ENCODE assay signal across 8 cellular contexts in genomic region chr3:177197041-177197933, GRCh38. TPM values are rescaled to one million over a fixed set of nuclear protein-coding genes. Genes with fewer than 3 reads are reported as not detected.
DNase-seq lines count a peak whose midpoint lies in the region; ATAC-seq and TF ChIP-seq lines count a peak whose summit lies in the region.

Gene TBL1XR1, minus strand, starts transcription at chr3:177197482. Its CDS starts 132,505 bp downstream, at chr3:177064977.

- TF ChIP-seq POLR2A in IMR-90 (IDR thresholded peaks at IDR 0.05; ENCODE audit: low read depth, low read length), result 0 out of 2 replicates have a peak, but pooled peaks have one; percentile 20

- peak within 1 kb of the TSS; percentile 93 for H3K14ac ChIP-seq in IMR-90 (replicated peaks; ENCODE audit: low read depth, low read length)

- no peak for TF ChIP-seq CTCF in IMR-90 (conservative IDR thresholded peaks at IDR 0.05; ENCODE audit: low read depth, low read length)
- TF ChIP-seq CTCF in OCI-LY7 (conservative IDR thresholded peaks at IDR 0.05; ENCODE audit: low read length), result no peak
- no peak for TF ChIP-seq CTCF in epithelial cell of esophagus (IDR thresholded peaks at IDR 0.05; ENCODE audit: insufficient read depth, low read depth, low read length, missing control alignments)

- peak within 1 kb of the TSS; percentile 99 for H3K4me2 ChIP-seq in IMR-90 (ENCODE audit: low read depth, low read length)
- peak within 1 kb of the TSS; percentile 96 for H3K4me2 ChIP-seq in OCI-LY7 (ENCODE audit: low read length)

- peaks cover 44% of the 10 kb centered on the region for H3K79me2 ChIP-seq in OCI-LY7 (ENCODE audit: insufficient read depth, low read depth, low read length)

- in situ Hi-C loops in IMR-90 (cut with MboI; ENCODE audit: low sequenced_read_pairs), result loop anchor here (5.0 kb wide), 2 partner anchors 165 to 270 kb away; no protein-coding TSS in a partner anchor

- H3K36me3 ChIP-seq in IMR-90 (ENCODE audit: control insufficient read depth, insufficient read depth, low read length) (no peaks in the 10 kb centered on the region), OCI-LY7 (ENCODE audit: insufficient read depth, low read length) (peaks cover 35% of the 10 kb centered on the region)

- peak within 1 kb of the TSS; percentile 99 for H4K5ac ChIP-seq in IMR-90 (ENCODE audit: low read depth, low read length)

- WGBS in IMR-90 (ENCODE audit: extremely low coverage in 2 of 2, insufficient read length in 1 of 2), 2 experiments, result 1% methylated on average over 23 of the region's 119 CpGs; no CpG with 5 or more reads in 1 of the 2 experiments

- no TSS peak for BruUV-seq in IMR-90 (replicated peaks; lab: Mats Ljungman, UMichigan)
- BruUV-seq in OCI-LY7 (replicated peaks; lab: Mats Ljungman, UMichigan), result no TSS peak

- H2BK20ac ChIP-seq in IMR-90 (ENCODE audit: low read depth, low read length), result peak within 1 kb of the TSS; percentile 75

- H3K79me1 ChIP-seq in IMR-90 (ENCODE audit: low read depth in 1 of 2, low read length in 2 of 2), result peaks cover 3 to 13% of the 10 kb centered on the region in 2 experiments; a peak in 2 of 4 replicates

- H3K4me3 ChIP-seq in IMR-90 (ENCODE audit: insufficient read depth, low read depth, low read length) (peak within 1 kb of the TSS; percentile 96), OCI-LY7 (ENCODE audit: low read depth, low read length, poor library complexity, severe bottlenecking) (peak within 1 kb of the TSS; percentile 100), epithelial cell of esophagus (ENCODE audit: low read length) (peak within 1 kb of the TSS; percentile 96), mononuclear cell (ENCODE audit: low read length) (peak within 1 kb of the TSS; percentile 98)

- H3K9me3 ChIP-seq in IMR-90 (ENCODE audit: control insufficient read depth, insufficient read depth, low read length), result no peaks in the 10 kb centered on the region
- H3K9me3 ChIP-seq in OCI-LY7 (ENCODE audit: low read length), result no peaks in the 10 kb centered on the region
- no peaks in the 10 kb centered on the region for H3K9me3 ChIP-seq in mononuclear cell (ENCODE audit: low read depth, low read length)

- H4K8ac ChIP-seq in IMR-90 (ENCODE audit: low read depth in 2 of 2, low read length in 2 of 2), result peak within 1 kb of the TSS; percentile 62 to 90

- H3K27me3 ChIP-seq in IMR-90 (ENCODE audit: control insufficient read depth, insufficient read depth, low read length) (no peaks in the 10 kb centered on the region), mononuclear cell (ENCODE audit: insufficient read depth, low read length) (no peaks in the 10 kb centered on the region)

- TF ChIP-seq RAD21 in IMR-90 (IDR thresholded peaks at IDR 0.05; ENCODE audit: low read length), result peak; percentile 35; the same call in 1 of the 2 replicates

- H4K20me1 ChIP-seq in IMR-90 (ENCODE audit: insufficient read depth, low read length) (peaks cover 24% of the 10 kb centered on the region; the same call in 1 of the 2 replicates), OCI-LY7 (ENCODE audit: insufficient read depth, low read length) (peaks cover 24% of the 10 kb centered on the region)

- H3K4me1 ChIP-seq in IMR-90 (ENCODE audit: control insufficient read depth, insufficient read depth, low read length) (peaks cover 10% of the 10 kb centered on the region), OCI-LY7 (ENCODE audit: insufficient read depth, low read length, poor library complexity, severe bottlenecking) (peaks cover 56% of the 10 kb centered on the region), mononuclear cell (ENCODE audit: insufficient read depth, low read length) (peaks cover 43% of the 10 kb centered on the region)

- H3K4ac ChIP-seq in IMR-90 (ENCODE audit: low read depth, low read length), result peak within 1 kb of the TSS; percentile 99

- H3K56ac ChIP-seq in IMR-90 (ENCODE audit: extremely low read depth, insufficient read depth, low read length), result peak within 1 kb of the TSS; percentile 97

- peak within 1 kb of the TSS; percentile 94 for H2BK120ac ChIP-seq in IMR-90 (ENCODE audit: low read depth, low read length)

- H3K18ac ChIP-seq in IMR-90 (ENCODE audit: low read depth, low read length), result peak within 1 kb of the TSS; percentile 98

- intact Hi-C loops in IMR-90 (cut with micrococcal nuclease) (loop anchor here (1.0 to 10.0 kb wide), 9 partner anchors 163 to 1188 kb away; no protein-coding TSS in a partner anchor), OCI-LY7 (cut with micrococcal nuclease; ENCODE audit: unreplicated experiment) (loop anchor here (1.0 to 2.0 kb wide), 2 partner anchors 146 to 163 kb away; no protein-coding TSS in a partner anchor)

- DNase-seq in D341Med (ENCODE audit: low spot score) (peak; percentile 94), IMR-90 (peak; percentile 94), OCI-LY7 (ENCODE audit: low spot score) (peak; percentile 94), activated T-cell treated with anti-CD3 and anti-CD28 coated beads for 4 hours (peak; percentile 74), epithelial cell of esophagus (ENCODE audit: low read depth) (peak; percentile 94)
- peak; percentile 64 for DNase-seq in stimulated activated CD8-positive, alpha-beta memory T cell treated with anti-CD3 and anti-CD28 coated beads, Interleukin-2, amount 100 ng/mL, for 48 hours (ENCODE audit: low read depth in 2 of 2)

- peak within 1 kb of the TSS; percentile 85 for H3K23ac ChIP-seq in IMR-90 (ENCODE audit: low read depth, low read length)

- peak within 1 kb of the TSS; percentile 86; the same call in 2 of the 3 replicates for H2BK15ac ChIP-seq in IMR-90 (ENCODE audit: low read depth, low read length)

- H2AK9ac ChIP-seq in IMR-90 (replicated peaks; ENCODE audit: low read depth, low read length, poor library complexity), result peak within 1 kb of the TSS; percentile 87

- H3K27ac ChIP-seq in IMR-90 (ENCODE audit: insufficient read depth, low read length), result peak within 1 kb of the TSS; percentile 100
- H3K27ac ChIP-seq in OCI-LY7 (ENCODE audit: low read depth, low read length, poor library complexity, severe bottlenecking), result peak within 1 kb of the TSS; percentile 95

- H2BK5ac ChIP-seq in IMR-90 (ENCODE audit: low read depth, low read length, poor library complexity, severe bottlenecking), result peak within 1 kb of the TSS; percentile 96

- peak within 1 kb of the TSS; percentile 93 for H4K91ac ChIP-seq in IMR-90 (ENCODE audit: insufficient read depth, low read depth, low read length)

- dilution Hi-C loops in IMR-90 (cut with HindIII; ENCODE audit: low sequenced_read_pairs, unreplicated experiment), result no loop called here

- H2AFZ ChIP-seq in IMR-90 (replicated peaks; ENCODE audit: low read length, poor library complexity) (peak within 1 kb of the TSS; percentile 88), OCI-LY7 (ENCODE audit: low read length) (peak within 1 kb of the TSS; percentile 81)

- H3K9me1 ChIP-seq in IMR-90 (ENCODE audit: insufficient read depth, low read length), result peaks cover 3% of the 10 kb centered on the region

- CTCF ChIA-PET in IMR-90 (lab: Yijun Ruan, JAX) (interaction anchor here (0.6 kb wide), 1 partner anchor 149 kb away, joined by 3 read pairs; no protein-coding TSS in a partner anchor), OCI-LY7 (lab: Charles Lee; ENCODE audit: unreplicated experiment) (interaction anchor here (0.6 kb wide), 1 partner anchor 164 kb away, joined by 3 read pairs; no protein-coding TSS in a partner anchor)

- POLR2A ChIA-PET in IMR-90 (lab: Charles Lee; ENCODE audit: unreplicated experiment) (interaction anchor here (0.6 to 1.0 kb wide), 2 partner anchors 161 to 583 kb away, joined by 3 read pairs; no protein-coding TSS in a partner anchor), OCI-LY7 (lab: Charles Lee) (interaction anchor here (0.9 to 3.2 kb wide), 5 partner anchors 54 to 175 kb away, joined by 3 to 17 read pairs (median 12); no protein-coding TSS in a partner anchor)

- no peaks in the 10 kb centered on the region for H3K9me2 ChIP-seq in OCI-LY7 (ENCODE audit: insufficient read depth, low read length)

- peak within 1 kb of the TSS; percentile 66 for H2AK5ac ChIP-seq in IMR-90 (ENCODE audit: low read depth, low read length)

- H3K9ac ChIP-seq in IMR-90 (ENCODE audit: low read depth, low read length), result peak within 1 kb of the TSS; percentile 100

- ATAC-seq in GM21526 (IDR thresholded peaks at IDR 0.05; ENCODE audit: low FRiP score, unreplicated experiment) (peak; percentile 46), IMR-90 (ENCODE audit: low read depth) (peak; percentile 77)

TF ChIP-seq in IMR-90, 13 proteins besides CTCF, POLR2A, EP300 and RAD21:
- TF ChIP-seq MAZ (IDR thresholded peaks at IDR 0.05; ENCODE audit: borderline replicate concordance, low read depth, low read length), result peak; percentile 10; the same call in 1 of the 2 replicates
- no peak for TF ChIP-seq RFX5 (IDR thresholded peaks at IDR 0.05; ENCODE audit: low read depth, low read length)
- peak; percentile 33 for TF ChIP-seq SMC3 (IDR thresholded peaks at IDR 0.05; ENCODE audit: low read depth, low read length)

RNA-seq across cellular contexts. Expression of gene TBL1XR1, which starts in this region (rescaled TPM):
- 170 and 181 TPM in 2 replicates for total RNA-seq in IMR-90 (2012; rRNA removed)
- 25.2 and 29.3 TPM in 2 replicates for polyA plus RNA-seq in IMR-90 (2012; rRNA removed)
- 6.6 and 8.7 TPM in 2 replicates for polyA plus RNA-seq in IMR-90 (2012; cell fraction: cytosol; rRNA removed)
- polyA plus RNA-seq in IMR-90 (2012; cell fraction: nucleus; rRNA removed; ENCODE audit: low replicate concordance), result 7.5 and 56.1 TPM in 2 replicates
- total RNA-seq in OCI-LY7 (2014; rRNA removed; shearing (Covaris generic)), result 103 and 121 TPM in 2 replicates
- 158 and 162 TPM in 2 replicates for total RNA-seq in OCI-LY7 (2022)
- 66.2 TPM for total RNA-seq in mononuclear cell

Comparison
In these comparisons a context has a peak if more than half of its experiments do, and no peak if none do; other contexts are left out.
1. Peak in every context shown above with its lines: DNase-seq, ATAC-seq, H3K4me3 ChIP-seq and H3K27ac ChIP-seq.